ENCODE assay signal across 1 cellular context in the genomic region with DNA sequence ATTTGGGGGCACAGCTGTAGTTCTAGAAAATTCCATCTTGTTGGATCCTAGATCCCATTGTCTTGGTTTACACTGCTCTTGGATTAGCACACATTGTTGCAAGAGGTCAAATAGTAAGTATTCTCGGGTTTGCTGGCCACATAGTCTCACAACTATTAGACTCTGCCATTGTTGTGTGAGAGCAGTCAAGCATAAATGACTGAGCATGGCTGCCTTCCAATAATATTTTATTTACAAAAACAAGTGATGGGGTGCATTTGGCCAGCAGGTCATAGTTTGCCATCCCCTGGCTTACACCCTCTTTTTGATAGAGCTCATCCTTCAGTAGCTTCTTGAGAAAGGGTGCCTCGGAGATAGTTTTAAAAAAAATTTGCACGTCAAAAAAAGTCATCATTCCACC.
TF ChIP-seq lines count a peak whose summit lies in the region.

No MANE protein-coding gene starts in this region.

TF ChIP-seq in WTC11, 78 proteins besides CTCF, POLR2A, EP300 and RAD21 (continued from another document):
- TF ChIP-seq MLX (CRISPR knock-in tag; IDR thresholded peaks at IDR 0.05) (no peak), SMAD3 (CRISPR knock-in tag; IDR thresholded peaks at IDR 0.05; ENCODE audit: borderline replicate concordance) (no peak), ZNF425 (CRISPR knock-in tag; conservative IDR thresholded peaks at IDR 0.05) (no peak), HMGA2 (CRISPR knock-in tag; IDR thresholded peaks at IDR 0.05) (no peak), OVOL2 (CRISPR knock-in tag; IDR thresholded peaks at IDR 0.05; ENCODE audit: borderline replicate concordance) (no peak)
